ENCODE assay signal across 12 cellular contexts in genomic region chr14:54104746-54105145, GRCh38.
DNase-seq lines count a peak whose midpoint lies in the region; ATAC-seq, FAIRE-seq and TF ChIP-seq lines count a peak whose summit lies in the region.
"Had no signal": no experiment of that assay in that cellular context is flagged by ENCODE, and none has a peak within 500 bp of the region (broad histone marks: within the 10 kb centered on the region; RNA-seq: fewer than 3 reads in every experiment).

No MANE protein-coding gene starts in this region.

- H3K27ac ChIP-seq in PC-3 (ENCODE audit: low read length) (peak overlapping the region; percentile 88), astrocyte (ENCODE audit: low read depth, low read length) (no peak overlapping the region), mesenchymal stem cell (ENCODE audit: low read length, poor library complexity, severe bottlenecking) (no peak overlapping the region)
- H3K27ac ChIP-seq: A549, GM23248 had no signal

- H3K4me3 ChIP-seq in PC-3 (ENCODE audit: low read length), result peak overlapping the region; percentile 3; the same call in 1 of the 2 replicates
- H3K4me3 ChIP-seq in astrocyte (ENCODE audit: insufficient read depth, low read depth, low read length), result no peak overlapping the region
- H3K4me3 ChIP-seq in mesenchymal stem cell (ENCODE audit: insufficient read depth in 1 of 2, low read depth in 1 of 2, low read length in 2 of 2), result no peak overlapping the region
- H3K4me3 ChIP-seq: A549, GM23248 had no signal

- no peak overlapping the region for H3K18ac ChIP-seq in mesenchymal stem cell (ENCODE audit: low read depth in 1 of 2, low read length in 2 of 2)

- ATAC-seq in PC-3, result no peak
- ATAC-seq: A549; CD8-positive, alpha-beta T cell had no signal

- no peaks in the 10 kb centered on the region for H3K27me3 Mint-ChIP-seq in astrocyte (ENCODE audit: low read depth, unreplicated experiment)

- WGBS in mesenchymal stem cell, result 38% methylated on average over 2 of the region's 2 CpGs

- H2BK15ac ChIP-seq in mesenchymal stem cell (ENCODE audit: low read depth, poor library complexity, severe bottlenecking), result no peak overlapping the region

- H3K9ac ChIP-seq in PC-3 (ENCODE audit: low read length), result peak overlapping the region; percentile 30
- no peak overlapping the region for H3K9ac ChIP-seq in astrocyte (ENCODE audit: low read length)
- H3K9ac ChIP-seq in mesenchymal stem cell (ENCODE audit: low read length), result no peak overlapping the region
- H3K9ac ChIP-seq: GM23248 had no signal

- H3K14ac ChIP-seq in mesenchymal stem cell (ENCODE audit: low read length in 2 of 2), result no peak overlapping the region

- H3K4me3 Mint-ChIP-seq in astrocyte (ENCODE audit: unreplicated experiment), result no peak overlapping the region
- H3K4me3 Mint-ChIP-seq: CD14-positive monocyte; CD8-positive, alpha-beta T cell had no signal

- H3K23ac ChIP-seq in mesenchymal stem cell (ENCODE audit: low read length in 2 of 2), result no peak overlapping the region

- H3K27ac Mint-ChIP-seq in astrocyte (ENCODE audit: unreplicated experiment), result no peak overlapping the region
- H3K27ac Mint-ChIP-seq: CD14-positive monocyte; CD8-positive, alpha-beta T cell had no signal

- H2BK120ac ChIP-seq in mesenchymal stem cell (ENCODE audit: low read depth, low read length), result no peak overlapping the region

- H2AK5ac ChIP-seq in mesenchymal stem cell (ENCODE audit: low read length, severe bottlenecking), result no peak overlapping the region

- no peak overlapping the region for H2BK5ac ChIP-seq in mesenchymal stem cell (ENCODE audit: low read depth, low read length, poor library complexity, severe bottlenecking)

- no peaks in the 10 kb centered on the region for H3K9me2 ChIP-seq in PC-3 (replicated peaks; ENCODE audit: low read length)

- 0 out of 2 replicates have a peak overlapping the region, but pooled peaks have one; percentile 0 for H2AFZ ChIP-seq in PC-3 (ENCODE audit: low read length)
- H2AFZ ChIP-seq in astrocyte (ENCODE audit: low read depth, low read length), result no peak overlapping the region
- no peak overlapping the region for H2AFZ ChIP-seq in mesenchymal stem cell (ENCODE audit: low read depth, low read length)
- H2AFZ ChIP-seq: GM23248 had no signal

- H3K36me3 Mint-ChIP-seq in astrocyte (ENCODE audit: low read depth, unreplicated experiment), result no peaks in the 10 kb centered on the region
- H3K36me3 Mint-ChIP-seq: CD14-positive monocyte; CD8-positive, alpha-beta T cell had no signal

- POLR2A ChIA-PET in PC-3 (lab: Charles Lee; ENCODE audit: unreplicated experiment), result interaction anchor here (0.7 to 1.0 kb wide), 2 partner anchors 151 to 654 kb away, joined by 3 to 9 read pairs; no protein-coding TSS in a partner anchor

- no peak for FAIRE-seq in astrocyte (lab: Jason Lieb, UNC)
- FAIRE-seq: A549, H54 had no signal

- H3F3A ChIP-seq in PC-3 (ENCODE audit: low read length, unreplicated experiment), result peaks cover 41% of the 10 kb centered on the region

- H3K79me1 ChIP-seq in mesenchymal stem cell (replicated peaks; ENCODE audit: low read length, poor library complexity, severe bottlenecking), result no peaks in the 10 kb centered on the region

- H3K4me1 ChIP-seq in PC-3 (ENCODE audit: insufficient read depth, low read length), result peaks cover 64% of the 10 kb centered on the region
- H3K4me1 ChIP-seq in astrocyte (ENCODE audit: insufficient read depth, low read length), result peaks cover 22% of the 10 kb centered on the region
- peaks cover 3% of the 10 kb centered on the region for H3K4me1 ChIP-seq in mesenchymal stem cell (ENCODE audit: control insufficient read depth, insufficient read depth, low read depth, low read length)

- CTCF ChIA-PET in PC-3 (lab: Charles Lee), result interaction anchor here (0.9 to 1.5 kb wide), 3 partner anchors 70 to 243 kb away, joined by 3 to 13 read pairs (median 4); no protein-coding TSS in a partner anchor

- DNase-seq in PC-3 (no peak), astrocyte (ENCODE audit: low read depth) (peak; percentile 52), mesenchymal stem cell (peak; percentile 47), ACHN (no peak), COLO668 (lab: John Stamatoyannopoulos, UW; ENCODE audit: unreplicated experiment) (no peak), NCI-H1417 (lab: John Stamatoyannopoulos, UW) (no peak)
- DNase-seq: CD8-positive, alpha-beta T cell; DMS53; GM23248 had no signal

- in situ Hi-C loops in ACHN (cut with HindIII; ENCODE audit: low pct_ligation_motif_present, low pct_unique_long_range_greater_than_20kb, low sequenced_read_pairs), result no loop called here

- H4K8ac ChIP-seq in mesenchymal stem cell (ENCODE audit: low read length), result no peak overlapping the region

- peaks cover 20% of the 10 kb centered on the region for H3K4me1 Mint-ChIP-seq in astrocyte (ENCODE audit: low read depth, unreplicated experiment)
- H3K4me1 Mint-ChIP-seq: CD14-positive monocyte had no signal

- intact Hi-C loops in PC-3 (cut with micrococcal nuclease), result loop anchor here (1.0 to 5.0 kb wide), 4 partner anchors 65 to 253 kb away; no protein-coding TSS in a partner anchor

- H3K36me3 ChIP-seq in PC-3 (ENCODE audit: low read depth, low read length), result no peaks in the 10 kb centered on the region
- no peaks in the 10 kb centered on the region for H3K36me3 ChIP-seq in astrocyte (ENCODE audit: insufficient read depth, low read length)
- no peaks in the 10 kb centered on the region for H3K36me3 ChIP-seq in mesenchymal stem cell (ENCODE audit: control insufficient read depth in 1 of 2, insufficient read depth in 2 of 2, low read depth in 1 of 2, low read length in 2 of 2)

- H3K9me3 Mint-ChIP-seq in astrocyte (ENCODE audit: unreplicated experiment), result no peaks in the 10 kb centered on the region
- H3K9me3 Mint-ChIP-seq: CD14-positive monocyte; CD8-positive, alpha-beta T cell had no signal

- H3K4me2 ChIP-seq in PC-3 (ENCODE audit: low read length) (peak overlapping the region; percentile 79), astrocyte (ENCODE audit: low read length) (no peak overlapping the region), mesenchymal stem cell (ENCODE audit: low read length, poor library complexity, severe bottlenecking) (no peak overlapping the region)
- H3K4me2 ChIP-seq: A549 had no signal

- H3K9me3 ChIP-seq in PC-3 (ENCODE audit: low read length) (no peaks in the 10 kb centered on the region), astrocyte (ENCODE audit: insufficient read depth, low read depth, low read length) (no peaks in the 10 kb centered on the region), mesenchymal stem cell (ENCODE audit: control insufficient read depth, low read length) (no peaks in the 10 kb centered on the region)
- H3K9me3 ChIP-seq: A549 had no signal

- TF ChIP-seq CTCF in PC-3 (conservative IDR thresholded peaks at IDR 0.05; ENCODE audit: low read depth, low read length) (no peak), astrocyte (IDR thresholded peaks at IDR 0.05; ENCODE audit: insufficient read depth, low read depth, low read length) (no peak)

- no peaks in the 10 kb centered on the region for H3K79me2 ChIP-seq in PC-3 (ENCODE audit: low read length)
- no peaks in the 10 kb centered on the region for H3K79me2 ChIP-seq in astrocyte (ENCODE audit: insufficient read depth, low read length)

- H3K27me3 ChIP-seq in PC-3 (ENCODE audit: low read length) (no peaks in the 10 kb centered on the region), astrocyte (ENCODE audit: insufficient read depth, low read length) (no peaks in the 10 kb centered on the region), mesenchymal stem cell (ENCODE audit: control insufficient read depth in 1 of 2, insufficient read depth in 1 of 2, low read length in 2 of 2) (no peaks in the 10 kb centered on the region)

- BruUV-seq in PC-3 (replicated peaks; lab: Mats Ljungman, UMichigan), result no TSS peak

- no peak overlapping the region for H4K91ac ChIP-seq in mesenchymal stem cell (ENCODE audit: low read length)

- no peak overlapping the region for H2BK12ac ChIP-seq in mesenchymal stem cell (ENCODE audit: low read length in 2 of 2)

- H3K4ac ChIP-seq in mesenchymal stem cell (ENCODE audit: low read depth in 1 of 2, low read length in 2 of 2), result no peak overlapping the region

- H4K20me1 ChIP-seq in PC-3 (ENCODE audit: low read length) (no peaks in the 10 kb centered on the region), astrocyte (ENCODE audit: insufficient read depth, low read length) (no peaks in the 10 kb centered on the region)

Comparison
In these comparisons a context has a peak if more than half of its experiments do, and no peak if none do; other contexts are left out.
1. DNase-seq: peak in astrocyte (single experiment) and mesenchymal stem cell (single experiment); none in PC-3 (single experiment), ACHN (single experiment), COLO668 (single experiment) and NCI-H1417 (0 of 3).